In genomic region chr16:27228621-27229501, GRCh38 we compare ENCODE assay signal across 1 cellular context.
A peak's percentile ranks its signal among the peaks of the same experiment; 100 is the strongest.
TF ChIP-seq lines count a peak whose summit lies in the region.

No MANE protein-coding gene starts in this region.

TF ChIP-seq in K562, 482 proteins besides CTCF, POLR2A, EP300 and RAD21 (continued from another document):
- no peak for TF ChIP-seq ATF6 (CRISPR knock-in tag; IDR thresholded peaks at IDR 0.05)
- no peak for TF ChIP-seq ZBTB33 (CRISPR knock-in tag; IDR thresholded peaks at IDR 0.05)
- TF ChIP-seq ARID1B (IDR thresholded peaks at IDR 0.05), result peak; percentile 20; the same call in 1 of the 2 replicates
- 0 out of 2 replicates have a peak, but pooled peaks have one; percentile 25 for TF ChIP-seq EGR1 (conservative IDR thresholded peaks at IDR 0.05)
- no peak for TF ChIP-seq NR4A1 (CRISPR knock-in tag; IDR thresholded peaks at IDR 0.05)
- TF ChIP-seq NR4A1 (tag; IDR thresholded peaks at IDR 0.05), result no peak
- TF ChIP-seq HDAC2 (IDR thresholded peaks at IDR 0.05), result no peak
- TF ChIP-seq TGIF2 (CRISPR knock-in tag; IDR thresholded peaks at IDR 0.05), result no peak
- no peak for TF ChIP-seq SAFB (IDR thresholded peaks at IDR 0.05; ENCODE audit: borderline replicate concordance, low read depth, low read length)
- peak; percentile 83 for TF ChIP-seq ATF7 (IDR thresholded peaks at IDR 0.05)
- no peak for TF ChIP-seq PTTG1 (tag; IDR thresholded peaks at IDR 0.05; ENCODE audit: low read depth)
- no peak for TF ChIP-seq ASH1L (IDR thresholded peaks at IDR 0.05; ENCODE audit: borderline replicate concordance, low read depth, partially characterized antibody)
- TF ChIP-seq, protein P1, sequence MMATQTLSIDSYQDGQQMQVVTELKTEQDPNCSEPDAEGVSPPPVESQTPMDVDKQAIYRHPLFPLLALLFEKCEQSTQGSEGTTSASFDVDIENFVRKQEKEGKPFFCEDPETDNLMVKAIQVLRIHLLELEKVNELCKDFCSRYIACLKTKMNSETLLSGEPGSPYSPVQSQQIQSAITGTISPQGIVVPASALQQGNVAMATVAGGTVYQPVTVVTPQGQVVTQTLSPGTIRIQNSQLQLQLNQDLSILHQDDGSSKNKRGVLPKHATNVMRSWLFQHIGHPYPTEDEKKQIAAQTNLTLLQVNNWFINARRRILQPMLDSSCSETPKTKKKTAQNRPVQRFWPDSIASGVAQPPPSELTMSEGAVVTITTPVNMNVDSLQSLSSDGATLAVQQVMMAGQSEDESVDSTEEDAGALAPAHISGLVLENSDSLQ (IDR thresholded peaks at IDR 0.05), result no peak
- peak; percentile 99 for TF ChIP-seq ZBTB17 (CRISPR knock-in tag; IDR thresholded peaks at IDR 0.05)
- peak; percentile 66 for TF ChIP-seq TCF3 (CRISPR knock-in tag; IDR thresholded peaks at IDR 0.05)
- TF ChIP-seq, protein P2, sequence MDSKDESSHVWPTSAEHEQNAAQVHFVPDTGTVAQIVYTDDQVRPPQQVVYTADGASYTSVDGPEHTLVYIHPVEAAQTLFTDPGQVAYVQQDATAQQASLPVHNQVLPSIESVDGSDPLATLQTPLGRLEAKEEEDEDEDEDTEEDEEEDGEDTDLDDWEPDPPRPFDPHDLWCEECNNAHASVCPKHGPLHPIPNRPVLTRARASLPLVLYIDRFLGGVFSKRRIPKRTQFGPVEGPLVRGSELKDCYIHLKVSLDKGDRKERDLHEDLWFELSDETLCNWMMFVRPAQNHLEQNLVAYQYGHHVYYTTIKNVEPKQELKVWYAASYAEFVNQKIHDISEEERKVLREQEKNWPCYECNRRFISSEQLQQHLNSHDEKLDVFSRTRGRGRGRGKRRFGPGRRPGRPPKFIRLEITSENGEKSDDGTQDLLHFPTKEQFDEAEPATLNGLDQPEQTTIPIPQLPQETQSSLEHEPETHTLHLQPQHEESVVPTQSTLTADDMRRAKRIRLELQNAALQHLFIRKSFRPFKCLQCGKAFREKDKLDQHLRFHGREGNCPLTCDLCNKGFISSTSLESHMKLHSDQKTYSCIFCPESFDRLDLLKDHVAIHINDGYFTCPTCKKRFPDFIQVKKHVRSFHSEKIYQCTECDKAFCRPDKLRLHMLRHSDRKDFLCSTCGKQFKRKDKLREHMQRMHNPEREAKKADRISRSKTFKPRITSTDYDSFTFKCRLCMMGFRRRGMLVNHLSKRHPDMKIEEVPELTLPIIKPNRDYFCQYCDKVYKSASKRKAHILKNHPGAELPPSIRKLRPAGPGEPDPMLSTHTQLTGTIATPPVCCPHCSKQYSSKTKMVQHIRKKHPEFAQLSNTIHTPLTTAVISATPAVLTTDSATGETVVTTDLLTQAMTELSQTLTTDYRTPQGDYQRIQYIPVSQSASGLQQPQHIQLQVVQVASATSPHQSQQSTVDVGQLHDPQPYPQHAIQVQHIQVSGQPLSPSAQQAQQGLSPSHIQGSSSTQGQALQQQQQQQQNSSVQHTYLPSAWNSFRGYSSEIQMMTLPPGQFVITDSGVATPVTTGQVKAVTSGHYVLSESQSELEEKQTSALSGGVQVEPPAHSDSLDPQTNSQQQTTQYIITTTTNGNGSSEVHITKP (IDR thresholded peaks at IDR 0.05; ENCODE audit: partially characterized antibody), result peak; percentile 97
- TF ChIP-seq CAMTA2 (CRISPR knock-in tag; conservative IDR thresholded peaks at IDR 0.05), result no peak
- TF ChIP-seq, protein P3, sequence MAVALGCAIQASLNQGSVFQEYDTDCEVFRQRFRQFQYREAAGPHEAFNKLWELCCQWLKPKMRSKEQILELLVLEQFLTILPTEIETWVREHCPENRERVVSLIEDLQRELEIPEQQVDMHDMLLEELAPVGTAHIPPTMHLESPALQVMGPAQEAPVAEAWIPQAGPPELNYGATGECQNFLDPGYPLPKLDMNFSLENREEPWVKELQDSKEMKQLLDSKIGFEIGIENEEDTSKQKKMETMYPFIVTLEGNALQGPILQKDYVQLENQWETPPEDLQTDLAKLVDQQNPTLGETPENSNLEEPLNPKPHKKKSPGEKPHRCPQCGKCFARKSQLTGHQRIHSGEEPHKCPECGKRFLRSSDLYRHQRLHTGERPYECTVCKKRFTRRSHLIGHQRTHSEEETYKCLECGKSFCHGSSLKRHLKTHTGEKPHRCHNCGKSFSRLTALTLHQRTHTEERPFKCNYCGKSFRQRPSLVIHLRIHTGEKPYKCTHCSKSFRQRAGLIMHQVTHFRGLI (CRISPR knock-in tag; IDR thresholded peaks at IDR 0.05), result no peak
- TF ChIP-seq, protein P4, sequence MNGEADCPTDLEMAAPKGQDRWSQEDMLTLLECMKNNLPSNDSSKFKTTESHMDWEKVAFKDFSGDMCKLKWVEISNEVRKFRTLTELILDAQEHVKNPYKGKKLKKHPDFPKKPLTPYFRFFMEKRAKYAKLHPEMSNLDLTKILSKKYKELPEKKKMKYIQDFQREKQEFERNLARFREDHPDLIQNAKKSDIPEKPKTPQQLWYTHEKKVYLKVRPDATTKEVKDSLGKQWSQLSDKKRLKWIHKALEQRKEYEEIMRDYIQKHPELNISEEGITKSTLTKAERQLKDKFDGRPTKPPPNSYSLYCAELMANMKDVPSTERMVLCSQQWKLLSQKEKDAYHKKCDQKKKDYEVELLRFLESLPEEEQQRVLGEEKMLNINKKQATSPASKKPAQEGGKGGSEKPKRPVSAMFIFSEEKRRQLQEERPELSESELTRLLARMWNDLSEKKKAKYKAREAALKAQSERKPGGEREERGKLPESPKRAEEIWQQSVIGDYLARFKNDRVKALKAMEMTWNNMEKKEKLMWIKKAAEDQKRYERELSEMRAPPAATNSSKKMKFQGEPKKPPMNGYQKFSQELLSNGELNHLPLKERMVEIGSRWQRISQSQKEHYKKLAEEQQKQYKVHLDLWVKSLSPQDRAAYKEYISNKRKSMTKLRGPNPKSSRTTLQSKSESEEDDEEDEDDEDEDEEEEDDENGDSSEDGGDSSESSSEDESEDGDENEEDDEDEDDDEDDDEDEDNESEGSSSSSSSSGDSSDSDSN (IDR thresholded peaks at IDR 0.05; ENCODE audit: borderline replicate concordance in 1 of 2, low read depth in 2 of 2, low read length in 2 of 2), result 0 out of 4 replicates have a peak, but pooled peaks of 1 of the 2 experiments have one; percentile 33
- no peak for TF ChIP-seq MYNN (IDR thresholded peaks at IDR 0.05)
- no peak for TF ChIP-seq MYNN (CRISPR knock-in tag; IDR thresholded peaks at IDR 0.05)
- no peak for TF ChIP-seq ZNF699 (CRISPR knock-in tag; IDR thresholded peaks at IDR 0.05; ENCODE audit: insufficient replicate concordance)
